8 cellular contexts compared by ENCODE assay signal in the genomic region with DNA sequence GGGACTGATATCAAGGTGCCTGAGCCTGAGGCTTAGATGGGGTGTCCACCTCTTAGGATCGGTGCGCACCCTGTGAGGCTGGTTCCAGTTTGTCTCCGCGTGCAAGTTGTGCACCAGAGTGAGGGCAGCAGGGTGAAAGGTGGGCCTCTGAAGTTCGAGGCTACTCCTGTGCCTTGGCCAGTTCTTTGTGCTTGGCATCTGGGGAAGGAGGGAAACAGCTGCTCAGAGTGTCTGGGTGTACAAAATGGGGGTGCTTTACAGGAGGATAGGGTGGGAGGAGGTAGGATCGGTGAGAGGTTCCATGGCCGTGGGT. TPM values are rescaled to one million over a fixed set of nuclear protein-coding genes. Genes with fewer than 3 reads are reported as not detected.
DNase-seq lines count a peak whose midpoint lies in the region; FAIRE-seq and TF ChIP-seq lines count a peak whose summit lies in the region.

No MANE protein-coding gene starts in this region.

- no peak for FAIRE-seq in GM12891 (lab: Jason Lieb, UNC)

- peak overlapping the region; percentile 94 for H3K4me3 Mint-ChIP-seq in neural crest cell

- H3K9me3 ChIP-seq in Loucy (ENCODE audit: insufficient read depth, low read depth, low read length) (no peaks in the 10 kb centered on the region), ectodermal cell (ENCODE audit: control insufficient read depth, low read length) (no peaks in the 10 kb centered on the region)

- H3F3A ChIP-seq in Loucy (ENCODE audit: low read depth): no peaks in the 10 kb centered on the region; the same call in 1 of the 2 replicates

- peak overlapping the region; percentile 91; the same call in 1 of the 2 replicates for H2AFZ ChIP-seq in Loucy (ENCODE audit: low read length)

- peaks cover 31% of the 10 kb centered on the region for H3K79me2 ChIP-seq in Loucy (ENCODE audit: insufficient read depth, low read length)

- H3K9me3 Mint-ChIP-seq in neural crest cell: no peaks in the 10 kb centered on the region

- no peaks in the 10 kb centered on the region for H4K20me1 ChIP-seq in Loucy (ENCODE audit: insufficient read depth, low read length, poor library complexity, severe bottlenecking)

- no peak for DNase-seq in neural crest cell (ENCODE audit: low read depth, low spot score)
- no peak for DNase-seq in GM12891 (ENCODE audit: insufficient read length, low spot score)
- no peak for DNase-seq in dedifferentiated amniotic fluid mesenchymal stem cell (ENCODE audit: extremely low spot score)
- DNase-seq in NOMO-1 treated with dmso at 0.1 percent for 144 hours (lab: John Stamatoyannopoulos, UW; ENCODE audit: unreplicated experiment): no peak
- no peak for DNase-seq in NCI-H1417 (lab: John Stamatoyannopoulos, UW)

- peak overlapping the region; percentile 95 for H3K4me2 ChIP-seq in Loucy (ENCODE audit: low read depth, low read length, poor library complexity, severe bottlenecking)

- peak overlapping the region; percentile 89 for H3K9ac ChIP-seq in Loucy (ENCODE audit: low read depth, low read length, poor library complexity, severe bottlenecking)

- H3K27me3 ChIP-seq in Loucy (ENCODE audit: insufficient read depth, low read length, poor library complexity, severe bottlenecking) (no peaks in the 10 kb centered on the region), ectodermal cell (ENCODE audit: control insufficient read depth, insufficient read depth, low read length, poor library complexity, severe bottlenecking) (no peaks in the 10 kb centered on the region)

- 45% methylated on average over 7 of the region's 7 CpGs for WGBS in ectodermal cell, 2 experiments

- peaks cover 20% of the 10 kb centered on the region for H3K4me1 Mint-ChIP-seq in neural crest cell

- H3K36me3 ChIP-seq in Loucy (ENCODE audit: insufficient read depth, low read length) (no peaks in the 10 kb centered on the region), ectodermal cell (ENCODE audit: control insufficient read depth, insufficient read depth, low read length) (no peaks in the 10 kb centered on the region)

- TF ChIP-seq CTCF in C4-2B (conservative IDR thresholded peaks at IDR 0.05) (no peak), Loucy (conservative IDR thresholded peaks at IDR 0.05; ENCODE audit: low read length) (no peak), neural crest cell (conservative IDR thresholded peaks at IDR 0.05) (no peak)

- no peak for TF ChIP-seq POLR2A in GM12891 (IDR thresholded peaks at IDR 0.05; ENCODE audit: low read depth, low read length)

- H3K4me3 ChIP-seq in Loucy (ENCODE audit: low read length, poor library complexity, severe bottlenecking): peak overlapping the region; percentile 99
- peak overlapping the region; percentile 97 for H3K4me3 ChIP-seq in ectodermal cell (ENCODE audit: insufficient read depth, low read depth, low read length)

- H3K4me1 ChIP-seq in Loucy (ENCODE audit: insufficient read depth, low read length, poor library complexity, severe bottlenecking) (peaks cover 61% of the 10 kb centered on the region), ectodermal cell (ENCODE audit: control insufficient read depth, insufficient read depth, low read length) (peaks cover 3% of the 10 kb centered on the region)

- H3K27ac ChIP-seq in C4-2B (peak overlapping the region; percentile 67), ectodermal cell (ENCODE audit: insufficient read depth, low read depth, low read length, poor library complexity, severe bottlenecking) (no peak overlapping the region)

- H3K27ac Mint-ChIP-seq in neural crest cell (ENCODE audit: unreplicated experiment): no peak overlapping the region

- H3K9me2 ChIP-seq in Loucy (replicated peaks; ENCODE audit: low read depth, low read length): no peaks in the 10 kb centered on the region

- no peaks in the 10 kb centered on the region for H3K36me3 Mint-ChIP-seq in neural crest cell (ENCODE audit: low read depth)

- H3K27me3 Mint-ChIP-seq in neural crest cell (ENCODE audit: low read depth): no peaks in the 10 kb centered on the region

TF ChIP-seq in GM12891, 5 proteins besides CTCF, POLR2A, EP300 and RAD21:
- TF ChIP-seq TAF1 (IDR thresholded peaks at IDR 0.05; ENCODE audit: low read depth, low read length): no peak
- no peak for TF ChIP-seq SPI1 (IDR thresholded peaks at IDR 0.05; ENCODE audit: low read depth, low read length)
- TF ChIP-seq PAX5 (IDR thresholded peaks at IDR 0.05; ENCODE audit: insufficient read depth, low read length, severe bottlenecking): no peak
- no peak for TF ChIP-seq POU2F2 (IDR thresholded peaks at IDR 0.05; ENCODE audit: low read depth, low read length)
- TF ChIP-seq POLR2AphosphoS5 (IDR thresholded peaks at IDR 0.05; ENCODE audit: low read depth, low read length): no peak

RNA-seq across cellular contexts. Expression of a gene that starts 0.8 kb away (rescaled TPM):
- 40.5 TPM for polyA plus RNA-seq in ectodermal cell (2013, experiment 1 of 4)
- polyA plus RNA-seq in ectodermal cell (2013, experiment 2 of 4): 38.7 TPM
- 28.9 TPM for polyA plus RNA-seq in ectodermal cell (2013, experiment 3 of 4)
- 32.1 TPM for polyA plus RNA-seq in ectodermal cell (2013, experiment 4 of 4)
- 52.9 and 55.7 TPM in 2 replicates for total RNA-seq in neural crest cell
- polyA plus RNA-seq in GM12891 (2012; ENCODE audit: low read depth, missing spikeins): 10.3 TPM
